Comparison of ENCODE assay signal across 9 cellular contexts in genomic region chr13:52695856-52696255, GRCh38. TPM values are rescaled to one million over a fixed set of nuclear protein-coding genes. Genes with fewer than 3 reads are reported as not detected.
DNase-seq lines count a peak whose midpoint lies in the region; ATAC-seq and TF ChIP-seq lines count a peak whose summit lies in the region.
"Had no signal": no experiment of that assay in that cellular context is flagged by ENCODE, and none has a peak within 500 bp of the region (broad histone marks: within the 10 kb centered on the region; RNA-seq: fewer than 3 reads in every experiment).

No MANE protein-coding gene starts in this region.

- H3K4me2 ChIP-seq in mesenchymal stem cell (ENCODE audit: low read length, poor library complexity, severe bottlenecking) = no peak overlapping the region
- no peak overlapping the region for H3K4me2 ChIP-seq in neural progenitor cell

- H3K27ac ChIP-seq in mesenchymal stem cell (ENCODE audit: low read length, poor library complexity, severe bottlenecking) = no peak overlapping the region
- no peak overlapping the region for H3K27ac ChIP-seq in neural progenitor cell

- H3K4me1 ChIP-seq in mesenchymal stem cell (ENCODE audit: control insufficient read depth, insufficient read depth, low read depth, low read length) (no peaks in the 10 kb centered on the region), neural progenitor cell (no peaks in the 10 kb centered on the region)

- H3K18ac ChIP-seq in mesenchymal stem cell (ENCODE audit: low read depth in 1 of 2, low read length in 2 of 2) = no peak overlapping the region

- H3K27me3 ChIP-seq in mesenchymal stem cell (ENCODE audit: control insufficient read depth in 1 of 2, insufficient read depth in 1 of 2, low read length in 2 of 2) (no peaks in the 10 kb centered on the region), neural progenitor cell (no peaks in the 10 kb centered on the region)

- H3K36me3 ChIP-seq in mesenchymal stem cell (ENCODE audit: control insufficient read depth in 1 of 2, insufficient read depth in 2 of 2, low read depth in 1 of 2, low read length in 2 of 2) (peaks cover 3 to 58% of the 10 kb centered on the region in 2 experiments), neural progenitor cell (no peaks in the 10 kb centered on the region)

- H3K27me3 Mint-ChIP-seq in neural progenitor cell (ENCODE audit: insufficient read depth, low read depth) = no peaks in the 10 kb centered on the region

- no peak overlapping the region for H3K9ac ChIP-seq in mesenchymal stem cell (ENCODE audit: low read length)
- H3K9ac ChIP-seq in neural progenitor cell = no peak overlapping the region

- H3K4ac ChIP-seq in mesenchymal stem cell (ENCODE audit: low read depth in 1 of 2, low read length in 2 of 2) = no peak overlapping the region

- H4K8ac ChIP-seq in mesenchymal stem cell (ENCODE audit: low read length) = no peak overlapping the region

- 97% methylated on average over 3 of the region's 3 CpGs for WGBS in mesenchymal stem cell

- no peak overlapping the region for H3K14ac ChIP-seq in mesenchymal stem cell (ENCODE audit: low read length in 2 of 2)

- H3K9me3 Mint-ChIP-seq in neural progenitor cell = no peaks in the 10 kb centered on the region

- no peaks in the 10 kb centered on the region for H3F3A ChIP-seq in neural progenitor cell (ENCODE audit: low read depth)

- no peaks in the 10 kb centered on the region for H3K79me2 ChIP-seq in neural progenitor cell (ENCODE audit: low read depth)

- no peak overlapping the region for H2BK15ac ChIP-seq in mesenchymal stem cell (ENCODE audit: low read depth, poor library complexity, severe bottlenecking)

- H2BK12ac ChIP-seq in mesenchymal stem cell (ENCODE audit: low read length in 2 of 2) = no peak overlapping the region

- H4K20me1 ChIP-seq in neural progenitor cell (ENCODE audit: low read depth) = no peaks in the 10 kb centered on the region

- no peak overlapping the region for H3K27ac Mint-ChIP-seq in neural progenitor cell

- H3K9me3 ChIP-seq in mesenchymal stem cell (ENCODE audit: control insufficient read depth, low read length) (no peaks in the 10 kb centered on the region), neural progenitor cell (ENCODE audit: low read depth) (no peaks in the 10 kb centered on the region)

- H3K4me3 Mint-ChIP-seq in neural progenitor cell = no peak overlapping the region

- TF ChIP-seq CTCF in GM13976 (IDR thresholded peaks at IDR 0.05; ENCODE audit: borderline replicate concordance, control extremely low read depth, extremely low read depth, insufficient read depth, missing control alignments) (no peak), neural progenitor cell (IDR thresholded peaks at IDR 0.05) (no peak)

- H2BK120ac ChIP-seq in mesenchymal stem cell (ENCODE audit: low read depth, low read length) = no peak overlapping the region

- no peak overlapping the region for H4K91ac ChIP-seq in mesenchymal stem cell (ENCODE audit: low read length)

- H3K4me3 ChIP-seq in mesenchymal stem cell (ENCODE audit: insufficient read depth in 1 of 2, low read depth in 1 of 2, low read length in 2 of 2) (no peak overlapping the region), neural progenitor cell (no peak overlapping the region)

- no peak overlapping the region for H2AK5ac ChIP-seq in mesenchymal stem cell (ENCODE audit: low read length, severe bottlenecking)

- peaks cover 5% of the 10 kb centered on the region for H3K36me3 Mint-ChIP-seq in neural progenitor cell

- H2BK5ac ChIP-seq in mesenchymal stem cell (ENCODE audit: low read depth, low read length, poor library complexity, severe bottlenecking) = no peak overlapping the region

- peaks cover 1% of the 10 kb centered on the region for H3K79me1 ChIP-seq in mesenchymal stem cell (replicated peaks; ENCODE audit: low read length, poor library complexity, severe bottlenecking)

- H3K23ac ChIP-seq in mesenchymal stem cell (ENCODE audit: low read length in 2 of 2) = no peak overlapping the region

- in situ Hi-C loops in GM13976 (cut with MboI; ENCODE audit: low sequenced_read_pairs, unreplicated experiment) = no loop called here

- ATAC-seq in GM19324 (IDR thresholded peaks at IDR 0.05; ENCODE audit: low FRiP score, unreplicated experiment) (no peak), HG03280 (IDR thresholded peaks at IDR 0.05; ENCODE audit: unreplicated experiment) (no peak)

- H3K4me1 Mint-ChIP-seq in neural progenitor cell = no peaks in the 10 kb centered on the region

- DNase-seq in GM13976 (ENCODE audit: low spot score) (peak; percentile 15), HCEC 1CT (peak; percentile 43), SIG-M5 treated with dmso at 0.1 percent for 504 hours (lab: John Stamatoyannopoulos, UW; ENCODE audit: unreplicated experiment) (peak; percentile 80), mesenchymal stem cell (peak; percentile 74), neural progenitor cell (ENCODE audit: low spot score) (no peak)

- H2AFZ ChIP-seq in mesenchymal stem cell (ENCODE audit: low read depth, low read length) = no peak overlapping the region
- H2AFZ ChIP-seq in neural progenitor cell (replicated peaks) = no peak overlapping the region

RNA-seq across cellular contexts. Expression of gene SUGT1, which starts 43.2 kb away (rescaled TPM):
- polyA plus RNA-seq in mesenchymal stem cell (2013, experiment 1 of 2) = 76.0 TPM
- 78.8 TPM for polyA plus RNA-seq in mesenchymal stem cell (2013, experiment 2 of 2)
- 47.5 and 67.0 TPM in 2 replicates for total RNA-seq in neural progenitor cell (ENCODE audit: low replicate concordance)

RNA-seq across cellular contexts. Expression of gene CNMD, which starts 43.8 kb away (rescaled TPM):
- polyA plus RNA-seq in mesenchymal stem cell (2013, experiment 1 of 2) = not detected
- not detected for polyA plus RNA-seq in mesenchymal stem cell (2013, experiment 2 of 2)
- total RNA-seq in neural progenitor cell (ENCODE audit: low replicate concordance) = 5.3 and 5.5 TPM in 2 replicates
- total RNA-seq: liver, SK-MEL-5 had no signal
- polyA plus RNA-seq: liver had no signal

RNA-seq across cellular contexts. Expression of gene HNRNPA1L2, which starts 53.6 kb away (rescaled TPM):
- polyA plus RNA-seq in mesenchymal stem cell (2013, experiment 1 of 2) = 5.5 TPM
- 4.6 TPM for polyA plus RNA-seq in mesenchymal stem cell (2013, experiment 2 of 2)
- 4.7 and 5.9 TPM in 2 replicates for total RNA-seq in neural progenitor cell (ENCODE audit: low replicate concordance)
